In the genomic region with DNA sequence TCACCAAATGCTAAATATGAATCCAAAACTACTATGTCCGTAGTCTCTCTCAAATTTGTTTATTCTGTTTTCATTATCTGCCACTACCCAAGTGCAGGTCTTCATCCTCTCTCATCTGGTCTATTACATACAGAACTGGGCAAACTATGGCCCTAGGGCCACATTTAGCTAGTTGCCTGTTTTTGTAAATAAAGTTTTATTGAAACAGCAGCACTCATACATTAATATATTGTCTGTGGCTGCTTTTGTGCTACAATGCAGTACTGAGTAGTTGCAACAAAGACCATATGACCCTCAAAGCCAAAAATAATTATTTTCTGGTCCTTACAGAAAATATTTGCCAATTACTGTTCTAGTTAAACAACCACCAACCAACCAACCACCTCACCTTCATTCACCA, we compare ENCODE assay signal across 35 cellular contexts.
DNase-seq lines count a peak whose midpoint lies in the region; ATAC-seq, FAIRE-seq and TF ChIP-seq lines count a peak whose summit lies in the region.
"Had no signal": no experiment of that assay in that cellular context is flagged by ENCODE, and none has a peak within 500 bp of the region (broad histone marks: within the 10 kb centered on the region; RNA-seq: fewer than 3 reads in every experiment).

No MANE protein-coding gene starts in this region.

- no peak for TF ChIP-seq CTCF in GM12878 (IDR thresholded peaks at IDR 0.05 in 2 of 3, conservative IDR thresholded peaks at IDR 0.05 in 1 of 3; ENCODE audit: control insufficient read depth in 2 of 3, extremely low read depth in 1 of 3, insufficient read depth in 1 of 3, low read depth in 3 of 3, low read length in 3 of 3)
- no peak for TF ChIP-seq CTCF in K562 (IDR thresholded peaks at IDR 0.05 in 2 of 3, conservative IDR thresholded peaks at IDR 0.05 in 1 of 3; ENCODE audit: insufficient read depth in 2 of 3, low read depth in 1 of 3, low read length in 3 of 3)
- no peak for TF ChIP-seq CTCF in osteoblast (IDR thresholded peaks at IDR 0.05; ENCODE audit: extremely low read depth, low read depth, low read length)
- no peak for TF ChIP-seq CTCF in type B pancreatic cell (conservative IDR thresholded peaks at IDR 0.05)

- H3K4me3 Mint-ChIP-seq in type B pancreatic cell: no peak overlapping the region
- H3K4me3 Mint-ChIP-seq: B cell; CD14-positive monocyte; CD4-positive, alpha-beta memory T cell; CD4-positive, alpha-beta T cell; CD4-positive, CD25-positive, alpha-beta regulatory T cell; CD8-positive, alpha-beta memory T cell; CD8-positive, alpha-beta T cell had no signal

- FAIRE-seq in GM12878 (lab: Jason Lieb, UNC) (no peak), K562 (lab: Jason Lieb, UNC) (no peak)
- FAIRE-seq: A204.1, A549, D721Med had no signal

- no peak overlapping the region for H3K4me3 ChIP-seq in GM12878
- no peak overlapping the region for H3K4me3 ChIP-seq in K562
- H3K4me3 ChIP-seq in osteoblast (ENCODE audit: insufficient read depth, low read length): no peak overlapping the region
- H3K4me3 ChIP-seq: A549; BLaER1; BLaER1 treated with 17β-estradiol and CSF1 and Interleukin-3, amounts not matched to agents 10 nM and 100 nM had no signal

- in situ Hi-C loops in GM12878 (cut with MboI): no loop called here
- in situ Hi-C loops in K562 (cut with MboI): no loop called here

- TF ChIP-seq RAD21 in GM12878 (IDR thresholded peaks at IDR 0.05; ENCODE audit: insufficient read depth, low read depth, low read length) (no peak), K562 (CRISPR knock-in tag; conservative IDR thresholded peaks at IDR 0.05 in 1 of 2, IDR thresholded peaks at IDR 0.05 in 1 of 2) (no peak)

- TF ChIP-seq EP300 in GM12878 (IDR thresholded peaks at IDR 0.05; ENCODE audit: borderline replicate concordance in 1 of 2, control insufficient read depth in 1 of 2, low read depth in 2 of 2, low read length in 2 of 2): no peak
- no peak for TF ChIP-seq EP300 in K562 (IDR thresholded peaks at IDR 0.05; ENCODE audit: low read length)

- no peaks in the 10 kb centered on the region for H3K9me3 ChIP-seq in GM12878 (replicated peaks; ENCODE audit: control insufficient read depth, insufficient read depth, low read length)
- no peaks in the 10 kb centered on the region for H3K9me3 ChIP-seq in K562 (replicated peaks; ENCODE audit: control insufficient read depth, insufficient read depth, low read depth, low read length)
- no peaks in the 10 kb centered on the region for H3K9me3 ChIP-seq in osteoblast (ENCODE audit: low read depth, low read length)
- H3K9me3 ChIP-seq: A549, BE2C had no signal

- CTCF ChIA-PET in GM12878 (lab: Yijun Ruan, JAX) (no interaction called here), K562 (lab: Yijun Ruan, JAX; ENCODE audit: low intra/inter-chr PET ratio) (no interaction called here)

- no peaks in the 10 kb centered on the region for H3K36me3 Mint-ChIP-seq in type B pancreatic cell
- H3K36me3 Mint-ChIP-seq: CD14-positive monocyte; CD4-positive, alpha-beta memory T cell; CD4-positive, CD25-positive, alpha-beta regulatory T cell; CD8-positive, alpha-beta memory T cell; CD8-positive, alpha-beta T cell had no signal

- SMC1A ChIA-PET in GM12878 (lab: Charles Lee; ENCODE audit: uncharacterized antibody, unreplicated experiment): no interaction called here

- H4K20me1 ChIP-seq in GM12878 (ENCODE audit: control insufficient read depth, insufficient read depth) (no peaks in the 10 kb centered on the region), K562 (replicated peaks; ENCODE audit: control insufficient read depth, insufficient read depth, low read length) (no peaks in the 10 kb centered on the region), osteoblast (ENCODE audit: insufficient read depth, low read length) (no peaks in the 10 kb centered on the region)
- H4K20me1 ChIP-seq: BLaER1; BLaER1 treated with 17β-estradiol and CSF1 and Interleukin-3, amounts not matched to agents 10 nM and 100 nM had no signal

- H3K27ac Mint-ChIP-seq in type B pancreatic cell: no peak overlapping the region
- H3K27ac Mint-ChIP-seq: B cell; CD14-positive monocyte; CD4-positive, alpha-beta memory T cell; CD4-positive, alpha-beta T cell; CD4-positive, CD25-positive, alpha-beta regulatory T cell; CD8-positive, alpha-beta T cell had no signal

- H3K9me3 Mint-ChIP-seq in type B pancreatic cell: peaks cover 7% of the 10 kb centered on the region
- H3K9me3 Mint-ChIP-seq: CD8-positive, alpha-beta T cell had no signal

- no peak overlapping the region for H2AFZ ChIP-seq in GM12878 (ENCODE audit: control insufficient read depth, low read depth, low read length)
- H2AFZ ChIP-seq in K562 (ENCODE audit: low read depth, low read length): no peak overlapping the region
- H2AFZ ChIP-seq in osteoblast (ENCODE audit: low read length): no peak overlapping the region

- no peak overlapping the region for H3K27ac ChIP-seq in GM12878 (ENCODE audit: control insufficient read depth, insufficient read depth)
- H3K27ac ChIP-seq in K562 (ENCODE audit: extremely low read depth, low read depth, low read length): no peak overlapping the region
- no peak overlapping the region for H3K27ac ChIP-seq in osteoblast (ENCODE audit: low read depth, low read length)
- H3K27ac ChIP-seq: 22Rv1; A549; BLaER1; BLaER1 treated with 17β-estradiol and CSF1 and Interleukin-3, amounts not matched to agents 10 nM and 100 nM; C4-2B had no signal

- H3K4me1 Mint-ChIP-seq in type B pancreatic cell (ENCODE audit: unreplicated experiment): peaks cover 5% of the 10 kb centered on the region
- H3K4me1 Mint-ChIP-seq: B cell; CD14-positive monocyte; CD4-positive, alpha-beta memory T cell; CD4-positive, CD25-positive, alpha-beta regulatory T cell; CD8-positive, alpha-beta memory T cell had no signal

- H3K4me1 ChIP-seq in GM12878 (ENCODE audit: control insufficient read depth, insufficient read depth, low read length) (no peaks in the 10 kb centered on the region), K562 (replicated peaks in 1 of 2; ENCODE audit: control insufficient read depth in 2 of 2, insufficient read depth in 2 of 2, low read length in 2 of 2) (no peaks in the 10 kb centered on the region), osteoblast (ENCODE audit: insufficient read depth, low read length) (peaks cover 14% of the 10 kb centered on the region)
- H3K4me1 ChIP-seq: A549, BE2C, Caco-2 had no signal

- intact Hi-C loops in GM12878 (cut with micrococcal nuclease; ENCODE audit: unreplicated experiment) (no loop called here), K562 (cut with micrococcal nuclease) (no loop called here)

- H3K79me2 ChIP-seq in GM12878 (ENCODE audit: control insufficient read depth, insufficient read depth, low read length) (no peaks in the 10 kb centered on the region), K562 (ENCODE audit: control insufficient read depth, insufficient read depth, low read length) (no peaks in the 10 kb centered on the region), osteoblast (ENCODE audit: insufficient read depth, low read length) (no peaks in the 10 kb centered on the region)

- H3K27me3 ChIP-seq in GM12878 (replicated peaks in 1 of 2; ENCODE audit: control insufficient read depth in 2 of 2, insufficient read depth in 2 of 2, low read length in 1 of 2) (no peaks in the 10 kb centered on the region), K562 (ENCODE audit: control insufficient read depth in 2 of 2, insufficient read depth in 2 of 2, low read length in 2 of 2) (no peaks in the 10 kb centered on the region), osteoblast (ENCODE audit: insufficient read depth, low read length) (no peaks in the 10 kb centered on the region)
- H3K27me3 ChIP-seq: BE2C; BLaER1; BLaER1 treated with 17β-estradiol and CSF1 and Interleukin-3, amounts not matched to agents 10 nM and 100 nM had no signal

- H3K9ac ChIP-seq in GM12878 (ENCODE audit: control insufficient read depth, insufficient read depth, low read length) (no peak overlapping the region), K562 (ENCODE audit: insufficient read depth in 1 of 2, low read depth in 2 of 2, low read length in 2 of 2) (no peak overlapping the region)
- H3K9ac ChIP-seq: BLaER1; BLaER1 treated with 17β-estradiol and CSF1 and Interleukin-3, amounts not matched to agents 10 nM and 100 nM had no signal

- 20% methylated on average over 1 of the region's 1 CpG for WGBS in GM12878 (ENCODE audit: insufficient coverage, insufficient replicate concordance, low lambda C conversion rate, missing lambda C conversion rate)
- 0% methylated on average over 1 of the region's 1 CpG for WGBS in K562 (ENCODE audit: insufficient coverage, low coverage, missing lambda C conversion rate)

- POLR2A ChIA-PET in GM12878 (lab: Charles Lee): no interaction called here
- POLR2A ChIA-PET in K562 (lab: Yijun Ruan, JAX): no interaction called here

- no peak for ATAC-seq in GM12878
- ATAC-seq in K562: no peak
- ATAC-seq: A549; CD8-positive, alpha-beta T cell had no signal

- no TSS peak for BruUV-seq in GM12878 (replicated peaks; lab: Mats Ljungman, UMichigan)
- no TSS peak for BruUV-seq in K562 (replicated peaks; lab: Mats Ljungman, UMichigan)

- H3K4me2 ChIP-seq in GM12878 (ENCODE audit: control insufficient read depth, insufficient read depth): no peak overlapping the region
- H3K4me2 ChIP-seq in K562 (ENCODE audit: insufficient read depth, low read length): no peak overlapping the region
- no peak overlapping the region for H3K4me2 ChIP-seq in osteoblast (ENCODE audit: insufficient read depth, low read length)
- H3K4me2 ChIP-seq: A549; BLaER1; BLaER1 treated with 17β-estradiol and CSF1 and Interleukin-3, amounts not matched to agents 10 nM and 100 nM had no signal

- TF ChIP-seq POLR2A in GM12878 (IDR thresholded peaks at IDR 0.05; ENCODE audit: low read depth, low read length) (no peak), K562 (conservative IDR thresholded peaks at IDR 0.05) (no peak)

- no peaks in the 10 kb centered on the region for H3K9me1 ChIP-seq in K562 (ENCODE audit: control insufficient read depth, insufficient read depth, low read length)

- RAD21 ChIA-PET in GM12878 (lab: Charles Lee; ENCODE audit: unreplicated experiment): no interaction called here

- H3K27me3 Mint-ChIP-seq in type B pancreatic cell: peaks cover 10% of the 10 kb centered on the region
- H3K27me3 Mint-ChIP-seq: CD4-positive, CD25-positive, alpha-beta regulatory T cell had no signal

- H3K36me3 ChIP-seq in GM12878 (ENCODE audit: control insufficient read depth in 2 of 2, insufficient read depth in 2 of 2, low read length in 1 of 2) (no peaks in the 10 kb centered on the region), K562 (ENCODE audit: control insufficient read depth, insufficient read depth, low read length) (no peaks in the 10 kb centered on the region), osteoblast (ENCODE audit: insufficient read depth, low read length) (no peaks in the 10 kb centered on the region)
- H3K36me3 ChIP-seq: BE2C; BLaER1; BLaER1 treated with 17β-estradiol and CSF1 and Interleukin-3, amounts not matched to agents 10 nM and 100 nM had no signal

- DNase-seq in GM12878 (ENCODE audit: low read depth, low spot score) (no peak), K562 (ENCODE audit: extremely low read depth in 1 of 4, low spot score in 3 of 4) (no peak), osteoblast (ENCODE audit: insufficient read length, low spot score, missing footprints) (peak; percentile 31), type B pancreatic cell (ENCODE audit: extremely low spot score, unreplicated experiment) (no peak), NCI-H1092 (lab: John Stamatoyannopoulos, UW) (no peak)
- DNase-seq in stimulated activated CD8-positive, alpha-beta memory T cell treated with anti-CD3 and anti-CD28 coated beads, Interleukin-4, amount 100 ng/mL, for 48 hours: no peak
- DNase-seq: 8988T; ACHN; AML-193; BE2C; C1 segment of cervical spinal cord; Caco-2; Calu3; CD4-positive, alpha-beta memory T cell; CD4-positive, alpha-beta T cell; CD4-positive, CD25-positive, alpha-beta regulatory T cell; CD8-positive, alpha-beta memory T cell; CD8-positive, alpha-beta T cell; COR-L47; DMS 273 treated with DMSO at 0.1 percent for 48 hours; DMS153; DMS53; DMS79; DMS79 treated with DMSO at 0.1 percent for 48 hours; DND-41; EL had no signal
